Comparison of ENCODE assay signal across 25 cellular contexts in genomic region chr14:67421356-67422224, GRCh38. TPM values are rescaled to one million over a fixed set of nuclear protein-coding genes. Genes with fewer than 3 reads are reported as not detected.
"Had no signal": no experiment of that assay in that cellular context is flagged by ENCODE, and none has a peak within 500 bp of the region (broad histone marks: within the 10 kb centered on the region; RNA-seq: fewer than 3 reads in every experiment).

No MANE protein-coding gene starts in this region.

- ATAC-seq: activated CD4-positive, alpha-beta T cell treated with anti-CD3 and anti-CD28 coated beads for 36 hours; activated CD8-positive, alpha-beta memory T cell treated with anti-CD3 and anti-CD28 coated beads, Interleukin-2, amount 10 ng/mL, durations not matched to agents 7 days and 5 days; activated CD8-positive, alpha-beta T cell treated with anti-CD3 and anti-CD28 coated beads, Interleukin-2, amount 10 ng/mL, durations not matched to agents 7 days and 5 days; activated naive CD4-positive, alpha-beta T cell treated with anti-CD3 and anti-CD28 coated beads, Interleukin-2, amount 50 U/mL, for 72 hours; esophagus mucosa had no signal

- FAIRE-seq: bronchial epithelial cell, frontal cortex had no signal

- H3K4me3 ChIP-seq: ascending aorta, coronary artery, dorsolateral prefrontal cortex had no signal

- DNase-seq: activated CD4-positive, alpha-beta memory T cell treated with anti-CD3 and anti-CD28 coated beads for 36 hours; activated CD4-positive, alpha-beta T cell treated with anti-CD3 and anti-CD28 coated beads for 36 hours; activated CD4-positive, alpha-beta T cell treated with anti-CD3 and anti-CD28 coated beads, Interleukin-2, amount 10 ng/mL, durations not matched to agents 24 days and 14 days; activated CD4-positive, CD25-positive, alpha-beta regulatory T cell; activated CD4-positive, CD25-positive, alpha-beta regulatory T cell treated with anti-CD3 and anti-CD28 coated beads, Interleukin-2, amount 50 U/mL, for 72 hours; activated CD8-positive, alpha-beta memory T cell treated with anti-CD3 and anti-CD28 coated beads, Interleukin-2, amount 10 ng/mL, durations not matched to agents 7 days and 5 days; activated CD8-positive, alpha-beta memory T cell treated with anti-CD3 and anti-CD28 coated beads, Interleukin-2, amount 50 U/mL, for 4 hours; activated CD8-positive, alpha-beta T cell treated with anti-CD3 and anti-CD28 coated beads, Interleukin-2, amount 10 ng/mL, durations not matched to agents 7 days and 5 days; activated effector memory CD4-positive, alpha-beta T cell treated with anti-CD3 and anti-CD28 coated beads, Interleukin-2, amount 50 U/mL, for 16 hours; activated naive CD4-positive, alpha-beta T cell; activated naive CD4-positive, alpha-beta T cell treated with anti-CD3 and anti-CD28 coated beads, Interleukin-2, amount 10 ng/mL, durations not matched to agents 7 days and 5 days; activated naive CD8-positive, alpha-beta T cell treated with anti-CD3 and anti-CD28 coated beads, Interleukin-2, amount 10 ng/mL, durations not matched to agents 7 days and 5 days; activated T-cell treated with anti-CD3 and anti-CD28 coated beads, Interleukin-2, amount 50 U/mL, for 1 hour; activated T-cell treated with anti-CD3 and anti-CD28 coated beads, Interleukin-2, amount 50 U/mL, for 48 hours; dorsolateral prefrontal cortex; effector memory CD4-positive, alpha-beta T cell; endodermal cell; foreskin fibroblast; T-helper 2 cell had no signal

- H3K4me1 ChIP-seq: ascending aorta had no signal

- H3K27ac ChIP-seq: ascending aorta, coronary artery, dorsolateral prefrontal cortex had no signal

- H3K27me3 ChIP-seq: ascending aorta, dorsolateral prefrontal cortex had no signal

- H3K36me3 ChIP-seq: ascending aorta had no signal

- H3K9me3 ChIP-seq: ascending aorta had no signal

RNA-seq across cellular contexts. Expression of gene PLEK2, which starts 9.6 kb away (rescaled TPM):
- total RNA-seq: activated CD8-positive, alpha-beta T cell treated with anti-CD3 and anti-CD28 coated beads, Interleukin-2, amount 10 ng/mL, durations not matched to agents 7 days and 5 days had no signal
